8 cellular contexts compared by ENCODE assay signal in the genomic region with DNA sequence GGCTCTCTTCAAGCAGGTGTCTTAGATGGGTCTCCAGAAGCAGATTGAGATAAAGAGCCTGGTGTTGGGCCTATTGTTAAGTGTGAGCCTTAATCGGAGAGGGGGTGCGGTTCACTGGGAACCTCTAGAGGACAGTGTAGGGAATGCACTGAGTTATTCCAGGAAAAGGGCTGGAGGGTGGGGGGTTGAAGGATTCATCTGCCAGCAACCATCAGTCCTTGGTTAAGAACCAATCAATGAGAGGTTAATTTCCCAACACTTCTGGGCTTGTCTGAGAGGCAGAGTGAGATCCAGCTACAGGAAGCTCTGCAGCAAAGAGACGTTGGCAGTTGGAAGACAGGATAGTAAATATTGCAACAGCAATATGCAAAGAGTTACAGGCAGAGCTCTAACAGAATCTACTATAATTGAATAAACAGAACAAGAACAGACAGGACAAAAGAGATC. TPM values are rescaled to one million over a fixed set of nuclear protein-coding genes. Genes with fewer than 3 reads are reported as not detected.
DNase-seq lines count a peak whose midpoint lies in the region; ATAC-seq and TF ChIP-seq lines count a peak whose summit lies in the region.

No MANE protein-coding gene starts in this region.

- intact Hi-C loops in transverse colon (cut with DNase I; ENCODE audit: low total_unique reads), result no loop called here

- H3K27me3 ChIP-seq in liver (ENCODE audit: control insufficient read depth in 4 of 4, insufficient read depth in 4 of 4, low read length in 3 of 4), result no peaks in the 10 kb centered on the region
- peaks cover 29% of the 10 kb centered on the region for H3K27me3 ChIP-seq in transverse colon

- TF ChIP-seq EP300 in transverse colon (IDR thresholded peaks at IDR 0.05; ENCODE audit: low read depth), result no peak

- no peak overlapping the region for H3K4me3 ChIP-seq in cardiac fibroblast (replicated peaks in 1 of 2; ENCODE audit: low read depth in 2 of 2, low read length in 2 of 2)
- H3K4me3 ChIP-seq in liver (ENCODE audit: low read depth in 1 of 3, low read length in 3 of 3), result no peak overlapping the region
- no peak overlapping the region for H3K4me3 ChIP-seq in transverse colon

- WGBS in liver, result 4% methylated on average over 3 of the region's 3 CpGs
- 0 to 4% methylated on average over 1 to 3 of the region's 3 CpGs for WGBS in transverse colon (ENCODE audit: low coverage in 1 of 2), 2 donors

- no peak for ATAC-seq in HG03442 (IDR thresholded peaks at IDR 0.05; ENCODE audit: unreplicated experiment)

- peak; percentile 64 for DNase-seq in Daoy (ENCODE audit: low read depth)
- DNase-seq in T-helper 2 cell, result peak in 3 of 5 experiments; percentile 16 to 54 (median 18)
- DNase-seq in cardiac fibroblast (ENCODE audit: low read depth in 2 of 2), result peak; percentile 5 to 23
- peak; percentile 33 for DNase-seq in transverse colon
- DNase-seq in dedifferentiated amniotic fluid mesenchymal stem cell (ENCODE audit: extremely low spot score), result no peak

- no peak for TF ChIP-seq POLR2A in transverse colon (IDR thresholded peaks at IDR 0.05)

- in situ Hi-C loops in transverse colon (cut with MboI; ENCODE audit: low pct_ligation_motif_present in 1 of 4, low pct_unique_long_range_greater_than_20kb in 1 of 4, low sequenced_read_pairs in 3 of 4), result no loop called here

- H3K4me1 ChIP-seq in liver (ENCODE audit: control insufficient read depth in 4 of 4, insufficient read depth in 4 of 4, low read length in 3 of 4) (peaks cover 6 to 22% (median 16%) of the 10 kb centered on the region in 4 donors), transverse colon (no peaks in the 10 kb centered on the region)

- TF ChIP-seq RAD21 in liver (IDR thresholded peaks at IDR 0.05), result peak; percentile 88 to 89

- TF ChIP-seq CTCF in cardiac fibroblast (IDR thresholded peaks at IDR 0.05; ENCODE audit: low read depth, low read length), result peak; percentile 39
- TF ChIP-seq CTCF in liver (IDR thresholded peaks at IDR 0.05; ENCODE audit: low read depth, low read length, missing input control), result peak; percentile 87
- peak; percentile 63 to 70 (median 67) for TF ChIP-seq CTCF in transverse colon (IDR thresholded peaks at IDR 0.05)

- H3K36me3 ChIP-seq in KOPT-K1 (ENCODE audit: insufficient read depth, low read length) (no peaks in the 10 kb centered on the region), liver (ENCODE audit: control insufficient read depth in 4 of 4, insufficient read depth in 3 of 4, low read depth in 1 of 4, low read length in 3 of 4) (no peaks in the 10 kb centered on the region), transverse colon (no peaks in the 10 kb centered on the region)

- H3K9me3 ChIP-seq in KOPT-K1 (ENCODE audit: insufficient read depth, low read length, poor library complexity, severe bottlenecking) (peaks cover 7% of the 10 kb centered on the region), liver (ENCODE audit: control insufficient read depth in 4 of 4, low read length in 3 of 4) (no peaks in the 10 kb centered on the region), transverse colon (no peaks in the 10 kb centered on the region)

- peak overlapping the region; percentile 67 for H3K27ac ChIP-seq in KOPT-K1 (ENCODE audit: low read depth, low read length, poor library complexity, severe bottlenecking)
- peak overlapping the region; percentile 77 to 80 for H3K27ac ChIP-seq in liver (ENCODE audit: low read depth in 1 of 2, low read length in 2 of 2)
- no peak overlapping the region for H3K27ac ChIP-seq in transverse colon

- H3K9ac ChIP-seq in liver (ENCODE audit: low read depth in 1 of 2, low read length in 2 of 2), result no peak overlapping the region

TF ChIP-seq in liver, 16 proteins besides CTCF, POLR2A, EP300 and RAD21:
- TF ChIP-seq SP1 (IDR thresholded peaks at IDR 0.05), result peak; percentile 95
- peak; percentile 85 to 92 for TF ChIP-seq HNF4A (conservative IDR thresholded peaks at IDR 0.05)
- TF ChIP-seq EGR1 (IDR thresholded peaks at IDR 0.05; ENCODE audit: low read depth in 2 of 2), result peak in 1 of 2 donors; percentile 67
- TF ChIP-seq JUND (IDR thresholded peaks at IDR 0.05), result peak; percentile 64 to 88
- peak; percentile 88 for TF ChIP-seq FOXA1 (IDR thresholded peaks at IDR 0.05)
- TF ChIP-seq HNF4G (IDR thresholded peaks at IDR 0.05), result peak; percentile 35
- TF ChIP-seq, protein P1, sequence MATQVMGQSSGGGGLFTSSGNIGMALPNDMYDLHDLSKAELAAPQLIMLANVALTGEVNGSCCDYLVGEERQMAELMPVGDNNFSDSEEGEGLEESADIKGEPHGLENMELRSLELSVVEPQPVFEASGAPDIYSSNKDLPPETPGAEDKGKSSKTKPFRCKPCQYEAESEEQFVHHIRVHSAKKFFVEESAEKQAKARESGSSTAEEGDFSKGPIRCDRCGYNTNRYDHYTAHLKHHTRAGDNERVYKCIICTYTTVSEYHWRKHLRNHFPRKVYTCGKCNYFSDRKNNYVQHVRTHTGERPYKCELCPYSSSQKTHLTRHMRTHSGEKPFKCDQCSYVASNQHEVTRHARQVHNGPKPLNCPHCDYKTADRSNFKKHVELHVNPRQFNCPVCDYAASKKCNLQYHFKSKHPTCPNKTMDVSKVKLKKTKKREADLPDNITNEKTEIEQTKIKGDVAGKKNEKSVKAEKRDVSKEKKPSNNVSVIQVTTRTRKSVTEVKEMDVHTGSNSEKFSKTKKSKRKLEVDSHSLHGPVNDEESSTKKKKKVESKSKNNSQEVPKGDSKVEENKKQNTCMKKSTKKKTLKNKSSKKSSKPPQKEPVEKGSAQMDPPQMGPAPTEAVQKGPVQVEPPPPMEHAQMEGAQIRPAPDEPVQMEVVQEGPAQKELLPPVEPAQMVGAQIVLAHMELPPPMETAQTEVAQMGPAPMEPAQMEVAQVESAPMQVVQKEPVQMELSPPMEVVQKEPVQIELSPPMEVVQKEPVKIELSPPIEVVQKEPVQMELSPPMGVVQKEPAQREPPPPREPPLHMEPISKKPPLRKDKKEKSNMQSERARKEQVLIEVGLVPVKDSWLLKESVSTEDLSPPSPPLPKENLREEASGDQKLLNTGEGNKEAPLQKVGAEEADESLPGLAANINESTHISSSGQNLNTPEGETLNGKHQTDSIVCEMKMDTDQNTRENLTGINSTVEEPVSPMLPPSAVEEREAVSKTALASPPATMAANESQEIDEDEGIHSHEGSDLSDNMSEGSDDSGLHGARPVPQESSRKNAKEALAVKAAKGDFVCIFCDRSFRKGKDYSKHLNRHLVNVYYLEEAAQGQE (IDR thresholded peaks at IDR 0.05), result peak; percentile 90
- peak; percentile 33 for TF ChIP-seq TAF1 (conservative IDR thresholded peaks at IDR 0.05)
- peak; percentile 63 for TF ChIP-seq ATF3 (IDR thresholded peaks at IDR 0.05)
- TF ChIP-seq GABPA (IDR thresholded peaks at IDR 0.05 in 1 of 2, conservative IDR thresholded peaks at IDR 0.05 in 1 of 2), result peak; percentile 16 to 69
- peak; percentile 94 for TF ChIP-seq FOXA2 (IDR thresholded peaks at IDR 0.05)
- TF ChIP-seq, protein P2, sequence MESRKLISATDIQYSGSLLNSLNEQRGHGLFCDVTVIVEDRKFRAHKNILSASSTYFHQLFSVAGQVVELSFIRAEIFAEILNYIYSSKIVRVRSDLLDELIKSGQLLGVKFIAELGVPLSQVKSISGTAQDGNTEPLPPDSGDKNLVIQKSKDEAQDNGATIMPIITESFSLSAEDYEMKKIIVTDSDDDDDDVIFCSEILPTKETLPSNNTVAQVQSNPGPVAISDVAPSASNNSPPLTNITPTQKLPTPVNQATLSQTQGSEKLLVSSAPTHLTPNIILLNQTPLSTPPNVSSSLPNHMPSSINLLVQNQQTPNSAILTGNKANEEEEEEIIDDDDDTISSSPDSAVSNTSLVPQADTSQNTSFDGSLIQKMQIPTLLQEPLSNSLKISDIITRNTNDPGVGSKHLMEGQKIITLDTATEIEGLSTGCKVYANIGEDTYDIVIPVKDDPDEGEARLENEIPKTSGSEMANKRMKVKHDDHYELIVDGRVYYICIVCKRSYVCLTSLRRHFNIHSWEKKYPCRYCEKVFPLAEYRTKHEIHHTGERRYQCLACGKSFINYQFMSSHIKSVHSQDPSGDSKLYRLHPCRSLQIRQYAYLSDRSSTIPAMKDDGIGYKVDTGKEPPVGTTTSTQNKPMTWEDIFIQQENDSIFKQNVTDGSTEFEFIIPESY (IDR thresholded peaks at IDR 0.05), result peak; percentile 92
- TF ChIP-seq RXRA (IDR thresholded peaks at IDR 0.05), result peak; percentile 81 to 96
- TF ChIP-seq NR2F2 (IDR thresholded peaks at IDR 0.05), result no peak
- peak; percentile 84 for TF ChIP-seq YY1 (IDR thresholded peaks at IDR 0.05)
- TF ChIP-seq MAX (IDR thresholded peaks at IDR 0.05), result peak; percentile 95
TF ChIP-seq in liver: peak in this region for 15.

RNA-seq across cellular contexts. Expression of gene CYP4F2, which starts 28.7 kb away (rescaled TPM):
- not detected in 2 replicates for total RNA-seq in Daoy (2014; rRNA removed; shearing (Covaris generic))
- total RNA-seq in liver (100 to 1,000 TPM in 1 of 2 donors, 1 to 10 TPM in 1; 7.7 to 186 TPM), transverse colon (100 to 1,000 TPM in 1 of 4 donors, 10 to 100 TPM in 3; 24.2 to 166 (median 32.7) TPM)
- 10 to 100 TPM; 83.2 to 87.1 TPM for polyA plus RNA-seq in liver

RNA-seq across cellular contexts. Expression of gene OR10H1, which starts 53.7 kb away (rescaled TPM):
- not detected in 2 replicates for total RNA-seq in Daoy (2014; rRNA removed; shearing (Covaris generic))
- total RNA-seq in liver (under 1 TPM in 1 of 2 donors, not detected in 1; under 0.01 TPM), transverse colon (not detected)
- not detected for polyA plus RNA-seq in liver

Comparison
In these comparisons a context has a peak if more than half of its experiments do, and no peak if none do; other contexts are left out.
1. H3K27ac ChIP-seq: peak in KOPT-K1 (single experiment) and liver (2 of 2); none in transverse colon (0 of 4).
2. Peak in every context shown above with its lines, with median percentiles within 50 percentile points of each other: CTCF ChIP-seq.